ENCODE assay signal across 8 cellular contexts in the genomic region with DNA sequence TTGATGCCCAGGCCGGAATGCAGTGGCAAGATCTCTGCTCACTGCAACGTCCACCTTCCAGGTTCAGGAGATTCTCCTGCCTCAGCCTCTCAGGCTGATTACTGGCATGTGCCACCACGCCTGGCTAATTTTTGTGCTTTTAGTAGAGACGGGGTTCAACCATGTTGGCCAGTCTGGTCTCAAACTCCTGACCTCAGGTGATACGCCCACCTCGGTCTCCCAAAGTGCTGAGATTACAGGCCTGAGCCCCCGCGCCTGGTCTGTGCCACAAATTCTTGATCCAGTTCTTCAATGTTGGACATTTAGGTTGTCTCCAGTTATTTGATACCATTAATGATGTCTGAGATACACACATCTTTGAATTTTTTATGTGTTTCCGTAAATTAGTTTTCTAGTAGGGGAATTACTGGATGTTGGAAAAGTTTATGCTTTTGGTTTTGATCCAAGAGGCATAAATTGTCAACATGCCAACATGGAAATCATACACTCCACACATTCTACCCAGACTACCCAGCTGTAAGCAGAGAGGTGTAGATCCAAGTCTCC. TPM values are rescaled to one million over a fixed set of nuclear protein-coding genes. Genes with fewer than 3 reads are reported as not detected.
A peak's percentile ranks its signal among the peaks of the same experiment; 100 is the strongest.
DNase-seq lines count a peak whose midpoint lies in the region; ATAC-seq lines count a peak whose summit lies in the region.

No MANE protein-coding gene starts in this region.

- H3K36me3 ChIP-seq in HUES48 (ENCODE audit: control insufficient read depth, insufficient read depth, low read length) (peaks cover 7% of the 10 kb centered on the region; the same call in 1 of the 2 replicates), iPS-20b (ENCODE audit: insufficient read depth, low read depth, low read length) (peaks cover 3% of the 10 kb centered on the region; the same call in 1 of the 2 replicates), stomach smooth muscle (ENCODE audit: control insufficient read depth in 2 of 2, insufficient read depth in 2 of 2, low read length in 2 of 2) (no peaks in the 10 kb centered on the region)

- no peaks in the 10 kb centered on the region for H3K9me3 Mint-ChIP-seq in activated naive CD8-positive, alpha-beta T cell treated with anti-CD3 and anti-CD28 coated beads for 36 hours

- H3K36me3 Mint-ChIP-seq in activated naive CD8-positive, alpha-beta T cell treated with anti-CD3 and anti-CD28 coated beads for 36 hours = peaks cover 7% of the 10 kb centered on the region

- peak overlapping the region; percentile 90 for H3K27ac Mint-ChIP-seq in activated naive CD8-positive, alpha-beta T cell treated with anti-CD3 and anti-CD28 coated beads for 36 hours

- peak overlapping the region; percentile 91 for H3K4me3 Mint-ChIP-seq in activated naive CD8-positive, alpha-beta T cell treated with anti-CD3 and anti-CD28 coated beads for 36 hours

- no peaks in the 10 kb centered on the region for H3K27me3 Mint-ChIP-seq in activated naive CD8-positive, alpha-beta T cell treated with anti-CD3 and anti-CD28 coated beads for 36 hours

- H3K4me1 Mint-ChIP-seq in activated naive CD8-positive, alpha-beta T cell treated with anti-CD3 and anti-CD28 coated beads for 36 hours = peaks cover 36% of the 10 kb centered on the region

- DNase-seq in activated naive CD8-positive, alpha-beta T cell treated with anti-CD3 and anti-CD28 coated beads for 36 hours = no peak
- DNase-seq in NCI-H774 (lab: John Stamatoyannopoulos, UW) (no peak), NOMO-1 (lab: John Stamatoyannopoulos, UW; ENCODE audit: unreplicated experiment in 2 of 2) (no peak)

- no peaks in the 10 kb centered on the region for H3K9me3 ChIP-seq in HUES48 (ENCODE audit: control insufficient read depth, insufficient read depth, low read length)
- no peaks in the 10 kb centered on the region for H3K9me3 ChIP-seq in iPS-20b (ENCODE audit: insufficient read depth, low read depth, low read length)
- no peaks in the 10 kb centered on the region for H3K9me3 ChIP-seq in stomach smooth muscle (ENCODE audit: control insufficient read depth in 2 of 2, low read length in 2 of 2)

- ATAC-seq in HG03139 (IDR thresholded peaks at IDR 0.05; ENCODE audit: unreplicated experiment) = no peak
- no peak for ATAC-seq in GM19023 (IDR thresholded peaks at IDR 0.05; ENCODE audit: unreplicated experiment)

- peak overlapping the region; percentile 99 for H3K4me3 ChIP-seq in HUES48 (ENCODE audit: low read depth, low read length)
- H3K4me3 ChIP-seq in iPS-20b (ENCODE audit: low read length) = peak overlapping the region; percentile 74
- peak overlapping the region; percentile 83 to 97 for H3K4me3 ChIP-seq in stomach smooth muscle (ENCODE audit: low read length in 2 of 2)

- peaks cover 4% of the 10 kb centered on the region; the same call in 1 of the 2 replicates for H3K27me3 ChIP-seq in HUES48 (ENCODE audit: control insufficient read depth, insufficient read depth, low read length)
- peaks cover 19% of the 10 kb centered on the region for H3K27me3 ChIP-seq in iPS-20b (ENCODE audit: insufficient read depth, low read length)
- no peaks in the 10 kb centered on the region for H3K27me3 ChIP-seq in stomach smooth muscle (ENCODE audit: control insufficient read depth in 1 of 2, insufficient read depth in 2 of 2, low read length in 2 of 2)

- peak overlapping the region; percentile 95 for H3K27ac ChIP-seq in HUES48 (ENCODE audit: low read depth, low read length)
- H3K27ac ChIP-seq in iPS-20b (ENCODE audit: low read length) = no peak overlapping the region
- H3K27ac ChIP-seq in stomach smooth muscle (ENCODE audit: low read length) = peak overlapping the region; percentile 90

- 0 out of 2 replicates have a peak, but pooled peaks cover 6% of the 10 kb centered on the region for H3K4me1 ChIP-seq in HUES48 (ENCODE audit: control insufficient read depth, insufficient read depth, low read length)
- no peaks in the 10 kb centered on the region for H3K4me1 ChIP-seq in iPS-20b (ENCODE audit: insufficient read depth, low read length)
- peaks cover 11% of the 10 kb centered on the region for H3K4me1 ChIP-seq in stomach smooth muscle (ENCODE audit: control insufficient read depth, insufficient read depth, low read length)

- H3K9ac ChIP-seq in HUES48 (ENCODE audit: low read depth, low read length) (peak overlapping the region; percentile 93; the same call in 1 of the 2 replicates), iPS-20b (ENCODE audit: low read depth, low read length) (peak overlapping the region; percentile 83; the same call in 1 of the 2 replicates), stomach smooth muscle (ENCODE audit: low read length in 2 of 2) (peak overlapping the region; percentile 79 to 81)

RNA-seq across cellular contexts. Expression of a gene that starts 0.5 kb away (rescaled TPM):
- 10 to 100 TPM; 17.1 to 17.4 TPM for total RNA-seq in activated naive CD8-positive, alpha-beta T cell treated with anti-CD3 and anti-CD28 coated beads for 36 hours

RNA-seq across cellular contexts. Expression of a gene that starts 46.0 kb away (rescaled TPM):
- 10 to 100 TPM; 21.7 to 22.0 TPM for total RNA-seq in activated naive CD8-positive, alpha-beta T cell treated with anti-CD3 and anti-CD28 coated beads for 36 hours
